Comparison of ENCODE assay signal across 8 cellular contexts in genomic region chr17:58960068-58960467, GRCh38.
DNase-seq lines count a peak whose midpoint lies in the region; ATAC-seq and TF ChIP-seq lines count a peak whose summit lies in the region.

No MANE protein-coding gene starts in this region.

- no peak for ATAC-seq in HG02588 (IDR thresholded peaks at IDR 0.05; ENCODE audit: unreplicated experiment)
- ATAC-seq in stimulated activated naive B cell treated with anti-CD40 and anti-IgM and Interleukin-4, amounts not matched to agents 10 μg/mL and 1 μg/mL and 100 μg/mL, for 72 hours (replicated peaks) = no peak

- peak overlapping the region; percentile 44 for H3K4me3 Mint-ChIP-seq in type B pancreatic cell
- H3K4me3 Mint-ChIP-seq in stimulated activated naive B cell treated with anti-CD40 and anti-IgM and Interleukin-4, amounts not matched to agents 10 μg/mL and 1 μg/mL and 100 μg/mL, for 72 hours = no peak overlapping the region

- peaks cover 5% of the 10 kb centered on the region for H3K9me3 Mint-ChIP-seq in type B pancreatic cell
- no peaks in the 10 kb centered on the region for H3K9me3 Mint-ChIP-seq in stimulated activated naive B cell treated with anti-CD40 and anti-IgM and Interleukin-4, amounts not matched to agents 10 μg/mL and 1 μg/mL and 100 μg/mL, for 72 hours

- no peaks in the 10 kb centered on the region for H3K27me3 Mint-ChIP-seq in type B pancreatic cell
- no peaks in the 10 kb centered on the region for H3K27me3 Mint-ChIP-seq in stimulated activated naive B cell treated with anti-CD40 and anti-IgM and Interleukin-4, amounts not matched to agents 10 μg/mL and 1 μg/mL and 100 μg/mL, for 72 hours

- TF ChIP-seq CTCF in fibroblast of mammary gland (conservative IDR thresholded peaks at IDR 0.05; ENCODE audit: control insufficient read depth, insufficient read depth, low read depth, low read length) (peak; percentile 23), type B pancreatic cell (conservative IDR thresholded peaks at IDR 0.05) (no peak)

- H3K4me3 ChIP-seq in fibroblast of mammary gland (ENCODE audit: control insufficient read depth, low read depth, low read length) = no peak overlapping the region

- DNase-seq in SKM-1 treated with dmso at 0.1 percent for 144 hours (lab: John Stamatoyannopoulos, UW; ENCODE audit: unreplicated experiment) = peak; percentile 16
- DNase-seq in SKM-1 (lab: John Stamatoyannopoulos, UW; ENCODE audit: unreplicated experiment) = no peak
- DNase-seq in NCI-H748 (lab: John Stamatoyannopoulos, UW; ENCODE audit: unreplicated experiment) = peak; percentile 76
- peak; percentile 68 for DNase-seq in fibroblast of mammary gland (ENCODE audit: low read depth)
- DNase-seq in type B pancreatic cell (ENCODE audit: extremely low spot score, unreplicated experiment) = no peak
- no peak for DNase-seq in NCI-H146 (lab: John Stamatoyannopoulos, UW)
- DNase-seq in stimulated activated naive B cell treated with anti-CD40 and anti-IgM and Interleukin-4, amounts not matched to agents 10 μg/mL and 1 μg/mL and 100 μg/mL, for 72 hours = no peak

- H3K4me1 Mint-ChIP-seq in type B pancreatic cell (ENCODE audit: unreplicated experiment) = peaks cover 12% of the 10 kb centered on the region
- peaks cover 0 to 1% of the 10 kb centered on the region in 2 donors for H3K4me1 Mint-ChIP-seq in stimulated activated naive B cell treated with anti-CD40 and anti-IgM and Interleukin-4, amounts not matched to agents 10 μg/mL and 1 μg/mL and 100 μg/mL, for 72 hours

- H3K27ac Mint-ChIP-seq in type B pancreatic cell = peak overlapping the region; percentile 75
- no peak overlapping the region for H3K27ac Mint-ChIP-seq in stimulated activated naive B cell treated with anti-CD40 and anti-IgM and Interleukin-4, amounts not matched to agents 10 μg/mL and 1 μg/mL and 100 μg/mL, for 72 hours

- H3K36me3 Mint-ChIP-seq in type B pancreatic cell = no peaks in the 10 kb centered on the region
- H3K36me3 Mint-ChIP-seq in stimulated activated naive B cell treated with anti-CD40 and anti-IgM and Interleukin-4, amounts not matched to agents 10 μg/mL and 1 μg/mL and 100 μg/mL, for 72 hours = no peaks in the 10 kb centered on the region

Comparison
In these comparisons a context has a peak if more than half of its experiments do, and no peak if none do; other contexts are left out.
1. DNase-seq: peak in SKM-1 treated with dmso at 0.1 percent for 144 hours (single experiment), NCI-H748 (single experiment) and fibroblast of mammary gland (single experiment); none in SKM-1 (single experiment), type B pancreatic cell (single experiment), NCI-H146 (single experiment) and stimulated activated naive B cell treated with anti-CD40 and anti-IgM and Interleukin-4, amounts not matched to agents 10 μg/mL and 1 μg/mL and 100 μg/mL, for 72 hours (single experiment).